ENCODE assay signal across 1 cellular context in the genomic region with DNA sequence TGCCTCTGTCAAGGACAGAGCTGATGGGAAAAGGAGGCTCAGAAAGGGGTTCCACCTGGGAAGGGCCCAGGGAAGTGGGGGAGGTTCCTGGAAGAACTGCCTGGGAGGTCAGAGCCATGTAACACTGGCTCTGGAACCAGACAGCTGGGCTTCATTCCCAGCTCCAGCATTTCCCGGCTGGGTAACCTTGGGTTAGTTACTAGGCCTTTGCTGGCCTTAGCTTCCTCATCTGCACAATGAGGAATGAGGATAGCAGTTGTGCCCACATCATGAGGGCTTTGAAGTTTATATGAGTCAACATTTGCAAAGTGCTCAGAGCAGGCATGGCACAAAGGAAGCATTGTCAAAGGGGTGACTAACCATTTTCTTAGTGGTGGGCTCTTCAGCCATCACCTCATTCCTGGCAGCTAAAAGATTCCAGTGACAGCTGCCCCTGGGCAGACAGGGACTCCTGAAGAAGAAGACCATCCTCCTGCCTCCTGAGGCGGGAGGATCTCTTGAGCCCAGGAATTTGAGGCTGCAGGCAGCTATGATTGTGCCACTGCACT.
TF ChIP-seq lines count a peak whose summit lies in the region.

No MANE protein-coding gene starts in this region.

TF ChIP-seq in liver, 16 proteins besides CTCF, POLR2A, EP300 and RAD21:
- no peak for TF ChIP-seq REST (IDR thresholded peaks at IDR 0.05)
- TF ChIP-seq JUND (IDR thresholded peaks at IDR 0.05): no peak
- peak in 1 of 2 donors; percentile 19 for TF ChIP-seq EGR1 (IDR thresholded peaks at IDR 0.05; ENCODE audit: low read depth in 2 of 2)
- TF ChIP-seq HNF4A (conservative IDR thresholded peaks at IDR 0.05): peak; percentile 20 to 32
- TF ChIP-seq SP1 (IDR thresholded peaks at IDR 0.05): peak; percentile 65
- TF ChIP-seq RXRA (IDR thresholded peaks at IDR 0.05): peak; percentile 67 to 69
- no peak for TF ChIP-seq FOXA1 (IDR thresholded peaks at IDR 0.05)
- no peak for TF ChIP-seq GABPA (IDR thresholded peaks at IDR 0.05 in 1 of 2, conservative IDR thresholded peaks at IDR 0.05 in 1 of 2)
- peak; percentile 30 for TF ChIP-seq YY1 (IDR thresholded peaks at IDR 0.05)
- no peak for TF ChIP-seq ZBTB33 (IDR thresholded peaks at IDR 0.05)
- TF ChIP-seq NR2F2 (IDR thresholded peaks at IDR 0.05): peak; percentile 61
- TF ChIP-seq, protein P1, sequence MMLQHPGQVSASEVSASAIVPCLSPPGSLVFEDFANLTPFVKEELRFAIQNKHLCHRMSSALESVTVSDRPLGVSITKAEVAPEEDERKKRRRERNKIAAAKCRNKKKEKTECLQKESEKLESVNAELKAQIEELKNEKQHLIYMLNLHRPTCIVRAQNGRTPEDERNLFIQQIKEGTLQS (IDR thresholded peaks at IDR 0.05): no peak
- no peak for TF ChIP-seq TAF1 (conservative IDR thresholded peaks at IDR 0.05)
- TF ChIP-seq HNF4G (IDR thresholded peaks at IDR 0.05): no peak
- no peak for TF ChIP-seq MAX (IDR thresholded peaks at IDR 0.05)
- TF ChIP-seq FOXA2 (IDR thresholded peaks at IDR 0.05): no peak
